In genomic region chr3:6079518-6080179, GRCh38 we compare ENCODE assay signal across 9 cellular contexts.
"Had no signal": no experiment of that assay in that cellular context is flagged by ENCODE, and none has a peak within 500 bp of the region (broad histone marks: within the 10 kb centered on the region; RNA-seq: fewer than 3 reads in every experiment).

No MANE protein-coding gene starts in this region.

- H3K27ac ChIP-seq: GM23248, HL-60 had no signal

- DNase-seq: GM23248, GOT3, H7, HFFc6, KBM-7 had no signal

- H3K36me3 ChIP-seq: HAP-1 had no signal

- FAIRE-seq: HepG2 had no signal

- H3K4me3 ChIP-seq: GM23248, HAP-1 had no signal

- H3K4me1 ChIP-seq: HAP-1 had no signal

- H3K9me3 ChIP-seq: HAP-1 had no signal

- ATAC-seq: HCT116, HepG2 had no signal
